Comparison of ENCODE assay signal across 8 cellular contexts in the genomic region with DNA sequence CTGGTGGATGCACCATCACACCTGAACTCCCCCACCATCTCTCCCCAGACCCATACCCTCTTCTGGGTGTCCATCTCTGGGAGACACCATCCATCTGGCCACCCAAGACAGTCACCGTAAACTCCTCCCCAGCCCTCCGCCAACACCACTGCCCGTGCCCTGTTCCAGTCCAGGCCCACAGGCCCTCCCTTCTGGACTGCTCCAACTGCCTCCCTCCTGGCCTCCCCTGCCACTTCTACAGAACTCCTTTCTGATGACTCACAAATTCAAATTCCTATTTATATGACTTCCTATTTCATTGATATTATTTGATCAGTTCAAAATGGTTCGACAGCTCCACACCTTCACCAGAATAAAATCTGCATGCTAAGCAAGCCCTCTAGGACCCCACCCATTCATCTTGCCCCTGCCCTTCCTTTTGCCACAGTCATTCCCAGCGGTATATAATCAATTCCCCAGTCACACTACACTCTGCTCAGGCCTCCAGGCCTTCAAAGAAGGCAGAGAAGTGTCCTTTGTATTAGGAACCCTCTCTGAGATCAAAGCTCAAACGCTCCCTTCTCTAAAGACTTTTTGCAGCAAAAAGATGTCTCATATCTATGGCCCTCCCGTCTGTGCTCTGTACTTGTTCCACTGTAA. TPM values are rescaled to one million over a fixed set of nuclear protein-coding genes. Genes with fewer than 3 reads are reported as not detected.
DNase-seq lines count a peak whose midpoint lies in the region; ATAC-seq and TF ChIP-seq lines count a peak whose summit lies in the region.

No MANE protein-coding gene starts in this region.

- H4K91ac ChIP-seq in trophoblast cell (ENCODE audit: low read depth, low read length), result peak overlapping the region; percentile 23

- no peak for DNase-seq in CD8-positive, alpha-beta T cell
- DNase-seq in RWPE1 (ENCODE audit: low spot score), result no peak
- DNase-seq in trophoblast cell, result peak in 1 of 2 donors; percentile 29

- intact Hi-C loops in CD8-positive, alpha-beta T cell (cut with DNase I, micrococcal nuclease), result loop anchor here (5.0 kb wide), 2 partner anchors 99 to 114 kb away; no protein-coding TSS in a partner anchor

- H3K79me2 ChIP-seq in trophoblast cell (ENCODE audit: control insufficient read depth, insufficient read depth, low read length, poor library complexity), result peaks cover 61% of the 10 kb centered on the region

- H2BK5ac ChIP-seq in trophoblast cell (ENCODE audit: low read depth, low read length, poor library complexity), result no peak overlapping the region

- no peak overlapping the region for H3K9ac ChIP-seq in trophoblast cell (ENCODE audit: low read length)

- no peaks in the 10 kb centered on the region for H3K9me3 ChIP-seq in CD8-positive, alpha-beta T cell (ENCODE audit: low read length)
- H3K9me3 ChIP-seq in trophoblast cell (ENCODE audit: insufficient read depth, low read depth, low read length), result no peaks in the 10 kb centered on the region

- H3K36me3 Mint-ChIP-seq in CD8-positive, alpha-beta T cell, result peaks cover 67% of the 10 kb centered on the region

- no peak overlapping the region for H4K12ac ChIP-seq in trophoblast cell (ENCODE audit: low read depth, low read length)

- TF ChIP-seq CTCF in CD8-positive, alpha-beta T cell (IDR thresholded peaks at IDR 0.05), result no peak
- no peak for TF ChIP-seq CTCF in RWPE1 (conservative IDR thresholded peaks at IDR 0.05; ENCODE audit: low read depth)

- peak overlapping the region; percentile 51 for H2AFZ ChIP-seq in trophoblast cell (ENCODE audit: insufficient read depth, low read length, poor library complexity)

- H2AK5ac ChIP-seq in trophoblast cell (ENCODE audit: low read length), result no peak overlapping the region

- H2BK12ac ChIP-seq in trophoblast cell (ENCODE audit: low read length), result no peak overlapping the region

- H3K27me3 ChIP-seq in CD8-positive, alpha-beta T cell (ENCODE audit: insufficient read depth, low read length), result no peaks in the 10 kb centered on the region
- H3K27me3 ChIP-seq in trophoblast cell (ENCODE audit: insufficient read depth, low read length), result no peaks in the 10 kb centered on the region

- H3K4me3 ChIP-seq in CD8-positive, alpha-beta T cell (ENCODE audit: low read depth, low read length), result no peak overlapping the region
- no peak overlapping the region for H3K4me3 ChIP-seq in trophoblast cell (ENCODE audit: low read depth, low read length)

- peak overlapping the region; percentile 22 for H3K27ac ChIP-seq in CD8-positive, alpha-beta T cell (ENCODE audit: low read depth, low read length)
- H3K27ac ChIP-seq in RWPE1 (peak overlapping the region; percentile 89), trophoblast cell (ENCODE audit: low read depth, low read length) (no peak overlapping the region)

- peak overlapping the region; percentile 67 for H3K4me3 Mint-ChIP-seq in CD8-positive, alpha-beta T cell

- peak overlapping the region; percentile 99 for H3K4ac ChIP-seq in trophoblast cell (ENCODE audit: low read depth, low read length)

- peaks cover 94% of the 10 kb centered on the region for H3K4me1 Mint-ChIP-seq in CD8-positive, alpha-beta T cell (ENCODE audit: low read depth)

- H3K4me1 ChIP-seq in CD8-positive, alpha-beta T cell (ENCODE audit: insufficient read depth, low read length), result peaks cover 97% of the 10 kb centered on the region
- H3K4me1 ChIP-seq in trophoblast cell (ENCODE audit: control insufficient read depth in 1 of 2, insufficient read depth in 2 of 2, low read length in 2 of 2), result peaks cover 43 to 59% of the 10 kb centered on the region in 2 experiments

- H3K4me2 ChIP-seq in trophoblast cell (ENCODE audit: low read length), result no peak overlapping the region

- no peak overlapping the region for H3K14ac ChIP-seq in trophoblast cell (ENCODE audit: low read length)

- POLR2A ChIA-PET in CD8-positive, alpha-beta T cell (lab: Charles Lee), result interaction anchor here (0.5 to 3.5 kb wide), 9 partner anchors 11 to 93 kb away, joined by 3 to 19 read pairs (median 4); no protein-coding TSS in a partner anchor
- POLR2A ChIA-PET in RWPE1 (lab: Yijun Ruan, JAX; ENCODE audit: low non-redundant PET), result no interaction called here

- peak overlapping the region; percentile 34 for H4K8ac ChIP-seq in trophoblast cell (ENCODE audit: low read depth, low read length)

- no peak overlapping the region for H3K23ac ChIP-seq in trophoblast cell (ENCODE audit: low read length)

- peak overlapping the region; percentile 92 for H3K27ac Mint-ChIP-seq in CD8-positive, alpha-beta T cell

- H2BK120ac ChIP-seq in trophoblast cell (ENCODE audit: insufficient read depth, low read length, poor library complexity), result no peak overlapping the region

- H3K18ac ChIP-seq in trophoblast cell (ENCODE audit: low read length), result no peak overlapping the region

- no peaks in the 10 kb centered on the region for H3K36me3 ChIP-seq in CD8-positive, alpha-beta T cell (ENCODE audit: insufficient read depth, low read length)
- H3K36me3 ChIP-seq in trophoblast cell (ENCODE audit: control insufficient read depth in 1 of 2, insufficient read depth in 2 of 2, low read length in 2 of 2), result peaks cover 3 to 20% of the 10 kb centered on the region in 2 experiments

- CTCF ChIA-PET in CD8-positive, alpha-beta T cell (lab: Charles Lee), result interaction anchor here (0.7 to 2.5 kb wide), 13 partner anchors 9 to 112 kb away, joined by 3 to 16 read pairs (median 6); no protein-coding TSS in a partner anchor
- CTCF ChIA-PET in RWPE1 (lab: Yijun Ruan, JAX), result no interaction called here

- no CpG with 5 or more reads among the region's 7 CpGs for WGBS in trophoblast cell (ENCODE audit: extremely low coverage, insufficient coverage, insufficient read length)

- no peak for ATAC-seq in CD8-positive, alpha-beta T cell
- ATAC-seq in esophagus mucosa (peak; percentile 6), GM21786 (IDR thresholded peaks at IDR 0.05; ENCODE audit: unreplicated experiment) (no peak), HG02870 (IDR thresholded peaks at IDR 0.05; ENCODE audit: unreplicated experiment) (no peak), GM21619 (IDR thresholded peaks at IDR 0.05; ENCODE audit: unreplicated experiment) (no peak), HG02938 (IDR thresholded peaks at IDR 0.05; ENCODE audit: unreplicated experiment) (no peak)

- H3K79me1 ChIP-seq in trophoblast cell (ENCODE audit: low read length), result peaks cover 5% of the 10 kb centered on the region

- no peaks in the 10 kb centered on the region for H3K27me3 Mint-ChIP-seq in CD8-positive, alpha-beta T cell (ENCODE audit: low read depth)

- no peaks in the 10 kb centered on the region for H3K9me3 Mint-ChIP-seq in CD8-positive, alpha-beta T cell

RNA-seq across cellular contexts. Expression of gene MYH9, which starts 29.1 kb away (rescaled TPM):
- total RNA-seq in CD8-positive, alpha-beta T cell, result 100 to 1,000 TPM; 703 to 757 TPM
- total RNA-seq in esophagus mucosa, result 487 TPM
- polyA plus RNA-seq in trophoblast cell (2013), result 280 and 288 TPM in 2 replicates
